ENCODE assay signal across 7 cellular contexts in the genomic region with DNA sequence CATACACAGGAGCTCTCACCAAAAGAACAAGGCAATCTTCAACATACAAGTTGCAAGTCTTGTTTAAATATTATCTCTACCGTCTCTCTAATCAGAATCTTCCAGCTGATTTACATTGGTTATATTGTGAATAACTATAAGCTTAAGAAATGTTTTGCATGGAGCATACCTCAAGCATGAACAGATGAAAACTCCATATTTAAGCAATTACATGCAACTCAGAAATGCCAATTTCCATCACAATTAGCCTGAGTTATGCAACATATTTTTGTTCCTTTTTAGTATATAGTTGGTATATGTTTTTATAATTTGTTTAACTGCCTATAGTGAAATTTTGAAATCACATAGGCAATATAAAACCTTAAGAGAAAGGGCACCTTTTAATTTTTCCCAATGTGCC.
"Had no signal": no experiment of that assay in that cellular context is flagged by ENCODE, and none has a peak within 500 bp of the region (broad histone marks: within the 10 kb centered on the region; RNA-seq: fewer than 3 reads in every experiment).

No MANE protein-coding gene starts in this region.

- H3K27ac ChIP-seq: HL-60 had no signal

- ATAC-seq: GM23338 had no signal

- FAIRE-seq: H1, HTR-8/SVneo had no signal

- H3K4me3 ChIP-seq: GM23338 had no signal

- DNase-seq: H9, HCEC 1CT, KBM-7 had no signal
